Comparison of ENCODE assay signal across 8 cellular contexts in the genomic region with DNA sequence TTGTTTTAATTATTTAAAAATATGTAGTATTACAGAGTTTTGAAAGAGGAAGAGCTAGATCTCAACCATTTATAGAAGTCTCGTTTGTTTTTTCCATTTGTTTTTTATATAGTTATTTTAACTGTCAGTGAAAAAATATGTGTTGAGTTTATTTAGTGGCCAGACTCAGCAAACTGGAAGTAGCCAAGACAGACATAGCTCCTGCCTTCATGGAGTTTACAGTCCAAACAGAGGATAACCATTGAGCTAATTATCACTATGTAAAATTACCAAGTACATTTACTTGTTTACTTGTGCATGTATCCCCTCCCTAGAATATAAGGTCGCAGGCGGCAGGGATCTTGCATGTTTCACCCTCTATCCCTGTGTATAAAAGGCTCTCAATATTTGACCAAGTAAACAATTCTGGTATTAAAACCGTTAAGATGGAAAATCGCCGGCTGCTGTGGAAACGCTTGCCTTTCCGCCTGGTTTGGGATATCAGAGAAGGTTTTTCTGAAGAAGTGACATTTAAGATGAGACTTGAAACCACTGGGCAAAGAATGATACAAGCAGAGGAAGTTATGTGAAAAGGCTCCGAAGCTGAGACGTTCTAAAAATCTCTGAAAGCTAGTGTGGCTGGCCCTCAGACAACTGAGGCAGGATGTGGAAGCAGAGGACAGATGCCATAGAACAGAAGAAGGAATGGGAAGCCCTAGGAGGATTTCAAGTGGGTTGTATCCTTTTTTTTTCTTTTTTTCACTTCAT. TPM values are rescaled to one million over a fixed set of nuclear protein-coding genes. Genes with fewer than 3 reads are reported as not detected.
DNase-seq lines count a peak whose midpoint lies in the region; ATAC-seq, FAIRE-seq and TF ChIP-seq lines count a peak whose summit lies in the region.

No MANE protein-coding gene starts in this region.

- peak overlapping the region in 5 of 9 donors; percentile 100 for H3K27ac Mint-ChIP-seq in naive thymus-derived CD4-positive, alpha-beta T cell

- no peaks in the 10 kb centered on the region for H3K36me3 ChIP-seq in bronchial epithelial cell (ENCODE audit: control insufficient read depth, insufficient read depth, low read length)
- peaks cover 0 to 7% (median 0%) of the 10 kb centered on the region in 3 experiments for H3K36me3 ChIP-seq in naive thymus-derived CD4-positive, alpha-beta T cell (ENCODE audit: control insufficient read depth in 2 of 3, insufficient read depth in 3 of 3, low read length in 3 of 3)

- H3K4me1 Mint-ChIP-seq in naive thymus-derived CD4-positive, alpha-beta T cell, result peaks cover 22 to 52% (median 38%) of the 10 kb centered on the region in 7 donors

- H3K9me3 ChIP-seq in naive thymus-derived CD4-positive, alpha-beta T cell (ENCODE audit: control insufficient read depth in 2 of 3, low read length in 3 of 3), result no peaks in the 10 kb centered on the region

- peaks cover 0 to 7% (median 0%) of the 10 kb centered on the region in 5 donors for H3K27me3 Mint-ChIP-seq in naive thymus-derived CD4-positive, alpha-beta T cell

- peaks cover 10 to 24% of the 10 kb centered on the region in 2 donors for H3K4me1 ChIP-seq in naive thymus-derived CD4-positive, alpha-beta T cell (ENCODE audit: control insufficient read depth in 2 of 2, insufficient read depth in 2 of 2, low read length in 2 of 2)

- H3K4me3 ChIP-seq in AG04449 (ENCODE audit: low read depth, low read length) (peak overlapping the region; percentile 92), bronchial epithelial cell (ENCODE audit: low read depth, low read length) (peak overlapping the region; percentile 74)
- peak overlapping the region; percentile 66 for H3K4me3 ChIP-seq in Jurkat, Clone E6-1 (ENCODE audit: low read length)
- peak overlapping the region; percentile 86 for H3K4me3 ChIP-seq in naive thymus-derived CD4-positive, alpha-beta T cell (ENCODE audit: low read length)

- no peak for FAIRE-seq in bronchial epithelial cell (lab: Jason Lieb, UNC)

- H3K9me3 Mint-ChIP-seq in naive thymus-derived CD4-positive, alpha-beta T cell, result peaks cover 0 to 9% (median 0%) of the 10 kb centered on the region in 11 donors

- H3K4me3 Mint-ChIP-seq in naive thymus-derived CD4-positive, alpha-beta T cell, result peak overlapping the region in 4 of 10 donors; percentile 98 to 99 (median 99)

- H3K27me3 ChIP-seq in bronchial epithelial cell (ENCODE audit: control insufficient read depth, insufficient read depth, low read length), result no peaks in the 10 kb centered on the region
- no peaks in the 10 kb centered on the region for H3K27me3 ChIP-seq in naive thymus-derived CD4-positive, alpha-beta T cell (ENCODE audit: control insufficient read depth in 2 of 2, insufficient read depth in 2 of 2, low read length in 2 of 2)

- POLR2A ChIA-PET in AG04449 (lab: Yijun Ruan, JAX), result no interaction called here
- POLR2A ChIA-PET in naive thymus-derived CD4-positive, alpha-beta T cell (lab: Charles Lee), result interaction anchor here (0.6 to 3.2 kb wide), 15 partner anchors 8 to 127 kb away, joined by 3 to 38 read pairs (median 4); partner anchors contain the start of gene CCNG2

- no peak for ATAC-seq in naive thymus-derived CD4-positive, alpha-beta T cell
- no peak for ATAC-seq in GM18868 (IDR thresholded peaks at IDR 0.05; ENCODE audit: unreplicated experiment)
- ATAC-seq in HG03460 (IDR thresholded peaks at IDR 0.05; ENCODE audit: unreplicated experiment), result no peak
- no peak for ATAC-seq in HG02852 (IDR thresholded peaks at IDR 0.05; ENCODE audit: unreplicated experiment)

- CTCF ChIA-PET in AG04449 (lab: Yijun Ruan, JAX), result interaction anchor here (0.6 to 19.9 kb wide), 3 partner anchors 18 to 125 kb away, joined by 4 to 222 read pairs (median 9); no protein-coding TSS in a partner anchor
- CTCF ChIA-PET in naive thymus-derived CD4-positive, alpha-beta T cell (lab: Charles Lee), result interaction anchor here (0.6 to 0.9 kb wide), 4 partner anchors 23 to 123 kb away, joined by 3 to 4 read pairs (median 3); no protein-coding TSS in a partner anchor

- no peak for TF ChIP-seq CTCF in AG04449 (IDR thresholded peaks at IDR 0.05; ENCODE audit: insufficient read depth, low read length, missing control alignments)
- TF ChIP-seq CTCF in bronchial epithelial cell (IDR thresholded peaks at IDR 0.05; ENCODE audit: insufficient read depth, low read length, severe bottlenecking), result no peak

- intact Hi-C loops in naive thymus-derived CD4-positive, alpha-beta T cell (cut with micrococcal nuclease), result loop anchor here (1.0 to 5.0 kb wide), 18 partner anchors 18 to 1700 kb away; partner anchors contain the start of genes RCHY1 (in 2 of the 2), THAP6 (in 2 of the 2), BMP2K (in 1 of the 2) and CNOT6L (in 1 of the 2)

- H3K36me3 Mint-ChIP-seq in naive thymus-derived CD4-positive, alpha-beta T cell, result peaks cover 0 to 9% (median 0%) of the 10 kb centered on the region in 5 donors

- peak overlapping the region; percentile 98 for H3K27ac ChIP-seq in naive thymus-derived CD4-positive, alpha-beta T cell (ENCODE audit: low read depth, low read length)

- no peak for DNase-seq in AG04449 (ENCODE audit: low read depth, low spot score)
- DNase-seq in Jurkat, Clone E6-1 (ENCODE audit: low read depth, low spot score), result no peak
- DNase-seq in bronchial epithelial cell (ENCODE audit: low read depth), result no peak
- DNase-seq in naive thymus-derived CD4-positive, alpha-beta T cell, result peak in 2 of 9 donors; percentile 22 to 23
- no peak for DNase-seq in 8988T

RNA-seq across cellular contexts. Expression of gene CCNI, which starts 1.3 kb away (rescaled TPM):
- polyA plus RNA-seq in Jurkat, Clone E6-1 (2012; ENCODE audit: insufficient read depth, insufficient read length), result 135 TPM
- total RNA-seq in bronchial epithelial cell, result 148 and 181 TPM in 2 replicates
- 100 to 1,000 TPM; 206 to 393 (median 314) TPM for total RNA-seq in naive thymus-derived CD4-positive, alpha-beta T cell
- polyA plus RNA-seq in naive thymus-derived CD4-positive, alpha-beta T cell, result 100 to 1,000 TPM; 345 to 418 TPM
